ENCODE assay signal across 15 cellular contexts in the genomic region with DNA sequence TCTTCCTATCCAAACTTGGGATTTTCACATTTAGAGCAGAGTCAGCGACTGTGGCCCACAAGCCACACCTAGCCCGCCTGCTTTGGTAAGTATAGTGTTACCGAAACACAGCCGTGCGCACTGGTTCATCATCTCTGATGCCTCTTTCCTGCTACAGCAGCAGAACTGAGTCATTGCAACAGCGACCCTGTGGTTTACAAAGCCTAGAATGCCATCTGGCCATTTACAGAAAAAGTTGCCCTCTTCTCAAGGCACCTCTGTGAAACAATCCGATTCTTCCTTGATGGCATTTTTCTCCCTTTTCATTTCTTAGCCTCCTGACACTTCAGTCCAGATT. TPM values are rescaled to one million over a fixed set of nuclear protein-coding genes. Genes with fewer than 3 reads are reported as not detected.
DNase-seq lines count a peak whose midpoint lies in the region; ATAC-seq and TF ChIP-seq lines count a peak whose summit lies in the region.
"Had no signal": no experiment of that assay in that cellular context is flagged by ENCODE, and none has a peak within 500 bp of the region (broad histone marks: within the 10 kb centered on the region; RNA-seq: fewer than 3 reads in every experiment).

No MANE protein-coding gene starts in this region.

- H3K79me2 ChIP-seq in OCI-LY7 (ENCODE audit: insufficient read depth, low read depth, low read length) (no peaks in the 10 kb centered on the region), fibroblast of lung (ENCODE audit: control insufficient read depth, insufficient read depth, low read length) (no peaks in the 10 kb centered on the region)

- H3K4me2 ChIP-seq in OCI-LY7 (ENCODE audit: low read length) = no peak overlapping the region
- no peak overlapping the region for H3K4me2 ChIP-seq in fibroblast of lung (ENCODE audit: extremely low read depth, insufficient read depth, low read length)
- H3K4me2 ChIP-seq: GM23338 had no signal

- H3K36me3 ChIP-seq in OCI-LY7 (ENCODE audit: insufficient read depth, low read length) = peaks cover 82% of the 10 kb centered on the region
- H3K36me3 ChIP-seq in fibroblast of lung (ENCODE audit: control insufficient read depth, insufficient read depth, low read length) = peaks cover 5% of the 10 kb centered on the region

- H3K27me3 ChIP-seq in fibroblast of lung (ENCODE audit: control insufficient read depth, insufficient read depth, low read length) = no peaks in the 10 kb centered on the region
- H3K27me3 ChIP-seq: SJSA1, transverse colon had no signal

- peaks cover 19% of the 10 kb centered on the region for H3K4me1 ChIP-seq in OCI-LY7 (ENCODE audit: insufficient read depth, low read length, poor library complexity, severe bottlenecking)
- H3K4me1 ChIP-seq in fibroblast of lung (ENCODE audit: control insufficient read depth, extremely low read depth, insufficient read depth, low read length) = no peaks in the 10 kb centered on the region
- H3K4me1 ChIP-seq: Caco-2, SJSA1, transverse colon had no signal

- POLR2A ChIA-PET in OCI-LY7 (lab: Charles Lee) = no interaction called here

- BruUV-seq in OCI-LY7 (replicated peaks; lab: Mats Ljungman, UMichigan) = no TSS peak

- no peak overlapping the region for H3K9ac ChIP-seq in fibroblast of lung (ENCODE audit: insufficient read depth, low read length)

- DNase-seq in A172 (ENCODE audit: low spot score) (peak; percentile 20), EL (peak; percentile 31), OCI-LY7 (ENCODE audit: low spot score) (peak; percentile 37), fibroblast of lung (ENCODE audit: low read depth in 2 of 2) (peak; percentile 37 to 65), Right ventricle myocardium inferior (ENCODE audit: missing footprints) (no peak), GDM1 (lab: John Stamatoyannopoulos, UW) (no peak), mucosa of gallbladder (ENCODE audit: low spot score) (no peak)
- DNase-seq: Caco-2; effector memory CD4-positive, alpha-beta T cell; NCI-H146; stimulated activated CD4-positive, alpha-beta T cell treated with anti-CD3 and anti-CD28 coated beads, Interleukin-4, amount 100 ng/mL, for 24 hours; transverse colon had no signal

- TF ChIP-seq CTCF in OCI-LY7 (conservative IDR thresholded peaks at IDR 0.05; ENCODE audit: low read length) (no peak), fibroblast of lung (conservative IDR thresholded peaks at IDR 0.05 in 1 of 2, IDR thresholded peaks at IDR 0.05 in 1 of 2; ENCODE audit: low read depth in 1 of 2, low read length in 2 of 2) (no peak)

- H3K9me3 ChIP-seq in OCI-LY7 (ENCODE audit: low read length) = no peaks in the 10 kb centered on the region
- H3K9me3 ChIP-seq in fibroblast of lung (ENCODE audit: control insufficient read depth, insufficient read depth, low read depth, low read length) = no peaks in the 10 kb centered on the region
- H3K9me3 ChIP-seq: Caco-2, SJSA1, transverse colon had no signal

- H2AFZ ChIP-seq in OCI-LY7 (ENCODE audit: low read length) = no peak overlapping the region
- no peak overlapping the region for H2AFZ ChIP-seq in fibroblast of lung (ENCODE audit: low read length)
- H2AFZ ChIP-seq: GM23338 had no signal

- peak overlapping the region; percentile 2 for H3K27ac ChIP-seq in OCI-LY7 (ENCODE audit: low read depth, low read length, poor library complexity, severe bottlenecking)
- H3K27ac ChIP-seq in fibroblast of lung (ENCODE audit: insufficient read depth, low read length) = no peak overlapping the region
- H3K27ac ChIP-seq: SJSA1, transverse colon had no signal

- intact Hi-C loops in OCI-LY7 (cut with micrococcal nuclease; ENCODE audit: unreplicated experiment) = no loop called here
- intact Hi-C loops in Right ventricle myocardium inferior (cut with DNase I) = no loop called here

- ATAC-seq in Right ventricle myocardium inferior (no peak), GM21381 (IDR thresholded peaks at IDR 0.05; ENCODE audit: unreplicated experiment) (no peak)
- ATAC-seq: GM23338 had no signal

- CTCF ChIA-PET in OCI-LY7 (lab: Charles Lee; ENCODE audit: unreplicated experiment) = no interaction called here

- H3K9me2 ChIP-seq in OCI-LY7 (ENCODE audit: insufficient read depth, low read length) = no peaks in the 10 kb centered on the region

- H4K20me1 ChIP-seq in OCI-LY7 (ENCODE audit: insufficient read depth, low read length) = no peaks in the 10 kb centered on the region
- no peaks in the 10 kb centered on the region for H4K20me1 ChIP-seq in fibroblast of lung (ENCODE audit: control insufficient read depth, extremely low read depth, insufficient read depth, low read length)

- H3K4me3 ChIP-seq in OCI-LY7 (ENCODE audit: low read depth, low read length, poor library complexity, severe bottlenecking) (no peak overlapping the region), fibroblast of lung (replicated peaks in 1 of 4; ENCODE audit: control extremely low read depth in 1 of 4, insufficient read depth in 1 of 4, low read depth in 3 of 4, low read length in 4 of 4) (no peak overlapping the region)
- H3K4me3 ChIP-seq: GM23338, SJSA1, transverse colon had no signal

RNA-seq across cellular contexts. Expression of gene IAH1, which starts 10.7 kb away (rescaled TPM):
- 23.4 and 36.0 TPM in 2 replicates for total RNA-seq in A172 (2014; rRNA removed; shearing (Covaris generic))
- total RNA-seq in OCI-LY7 (2014; rRNA removed; shearing (Covaris generic)) = 0.66 and 0.98 TPM in 2 replicates
- total RNA-seq in OCI-LY7 (2022) (3.8 and 7.0 TPM in 2 replicates), fibroblast of lung (84.7 and 92.5 TPM in 2 replicates), Right ventricle myocardium inferior (85.9 TPM), mucosa of gallbladder (50.2 TPM)
- polyA plus RNA-seq in fibroblast of lung = 119 and 127 TPM in 2 replicates
- polyA plus RNA-seq in fibroblast of lung (2012) = 105 and 106 TPM in 2 replicates
- 48.0 and 52.6 TPM in 2 replicates for polyA minus RNA-seq in fibroblast of lung (ENCODE audit: low replicate concordance)

RNA-seq across cellular contexts. Expression of gene CPSF3, which starts 40.2 kb away (rescaled TPM):
- 104 and 112 TPM in 2 replicates for total RNA-seq in A172 (2014; rRNA removed; shearing (Covaris generic))
- total RNA-seq in OCI-LY7 (2014; rRNA removed; shearing (Covaris generic)) = 52.0 and 54.5 TPM in 2 replicates
- total RNA-seq in OCI-LY7 (2022) = 88.3 and 95.2 TPM in 2 replicates
- 46.2 and 53.0 TPM in 2 replicates for total RNA-seq in fibroblast of lung
- 48.6 and 54.1 TPM in 2 replicates for polyA plus RNA-seq in fibroblast of lung
- 38.9 and 49.5 TPM in 2 replicates for polyA plus RNA-seq in fibroblast of lung (2012)
- polyA minus RNA-seq in fibroblast of lung (ENCODE audit: low replicate concordance) = 10.1 and 21.8 TPM in 2 replicates
- total RNA-seq in Right ventricle myocardium inferior = 16.5 TPM
- total RNA-seq in mucosa of gallbladder = 24.3 TPM

RNA-seq across cellular contexts. Expression of gene ITGB1BP1, which starts 40.3 kb away (rescaled TPM):
- total RNA-seq in A172 (2014; rRNA removed; shearing (Covaris generic)) = 93.1 and 115 TPM in 2 replicates
- total RNA-seq in OCI-LY7 (2014; rRNA removed; shearing (Covaris generic)) = 51.9 and 54.0 TPM in 2 replicates
- total RNA-seq in OCI-LY7 (2022) (102 and 105 TPM in 2 replicates), fibroblast of lung (44.4 and 44.6 TPM in 2 replicates), Right ventricle myocardium inferior (93.1 TPM), mucosa of gallbladder (75.2 TPM)
- 107 and 131 TPM in 2 replicates for polyA plus RNA-seq in fibroblast of lung
- polyA plus RNA-seq in fibroblast of lung (2012) = 211 and 219 TPM in 2 replicates
- 20.5 and 24.2 TPM in 2 replicates for polyA minus RNA-seq in fibroblast of lung (ENCODE audit: low replicate concordance)

Comparison
In these comparisons a context has a peak if more than half of its experiments do, and no peak if none do; other contexts are left out.
1. DNase-seq: peak in A172 (single experiment), EL (single experiment), OCI-LY7 (single experiment) and fibroblast of lung (2 of 2); none in Right ventricle myocardium inferior (single experiment), GDM1 (single experiment) and mucosa of gallbladder (single experiment).